In genomic region chr4:127622621-127622922, GRCh38 we compare ENCODE assay signal across 9 cellular contexts. TPM values are rescaled to one million over a fixed set of nuclear protein-coding genes. Genes with fewer than 3 reads are reported as not detected.
A peak's percentile ranks its signal among the peaks of the same experiment; 100 is the strongest.
DNase-seq lines count a peak whose midpoint lies in the region; ATAC-seq and TF ChIP-seq lines count a peak whose summit lies in the region.
"Had no signal": no experiment of that assay in that cellular context is flagged by ENCODE, and none has a peak within 500 bp of the region (broad histone marks: within the 10 kb centered on the region; RNA-seq: fewer than 3 reads in every experiment).

No MANE protein-coding gene starts in this region.

- peaks cover 15% of the 10 kb centered on the region for H3K4me1 ChIP-seq in GM23338 (ENCODE audit: insufficient read depth)
- no peaks in the 10 kb centered on the region for H3K4me1 ChIP-seq in right cardiac atrium (ENCODE audit: control insufficient read depth, insufficient read depth, low read length)

- no peaks in the 10 kb centered on the region for H4K20me1 ChIP-seq in GM23338 (replicated peaks; ENCODE audit: insufficient read depth)

- H3K9me2 ChIP-seq in GM23338 (ENCODE audit: insufficient read depth) = no peaks in the 10 kb centered on the region

- no peak for TF ChIP-seq CTCF in GM23338 (conservative IDR thresholded peaks at IDR 0.05; ENCODE audit: low read depth in 2 of 2)

- H3K36me3 Mint-ChIP-seq in GM23338 (ENCODE audit: low read depth) = no peaks in the 10 kb centered on the region

- peak overlapping the region; percentile 99 for H2AFZ ChIP-seq in GM23338

- no peak for DNase-seq in GM23338 (ENCODE audit: low spot score)
- DNase-seq in SK-N-MC (ENCODE audit: low read depth, low spot score) = no peak
- DNase-seq in right cardiac atrium = no peak
- no peak for DNase-seq in skeletal muscle cell (ENCODE audit: low read depth)
- no peak for DNase-seq in activated CD4-positive, alpha-beta T cell treated with anti-CD3 and anti-CD28 coated beads, Interleukin-2, amount 50 U/mL, for 1 hour
- DNase-seq in medulla oblongata (ENCODE audit: extremely low spot score) = no peak
- no peak for DNase-seq in stimulated activated CD4-positive, alpha-beta T cell treated with anti-CD3 and anti-CD28 coated beads, Interleukin-1b, Interleukin-23, amount 100 ng/mL, for 48 hours
- DNase-seq: activated CD4-positive, alpha-beta T cell treated with anti-CD3 and anti-CD28 coated beads, Interleukin-2, amount 50 U/mL, for 4 hours had no signal

- H3K27me3 ChIP-seq in GM23338 (ENCODE audit: insufficient read depth) (peaks cover 53% of the 10 kb centered on the region), right cardiac atrium (ENCODE audit: control insufficient read depth, insufficient read depth) (peaks cover 4% of the 10 kb centered on the region)

- intact Hi-C loops in right cardiac atrium (cut with DNase I) = no loop called here

- no peaks in the 10 kb centered on the region for H3K79me2 ChIP-seq in GM23338 (replicated peaks; ENCODE audit: insufficient read depth)

- no peak overlapping the region for H3K27ac Mint-ChIP-seq in GM23338

- H3K36me3 ChIP-seq in GM23338 (ENCODE audit: insufficient read depth) = no peaks in the 10 kb centered on the region
- H3K36me3 ChIP-seq in SK-N-MC (ENCODE audit: insufficient read depth, low read length) = no peaks in the 10 kb centered on the region

- peak overlapping the region; percentile 71 for H3K4me3 Mint-ChIP-seq in GM23338

- ATAC-seq in GM23338 = no peak
- no peak for ATAC-seq in right cardiac atrium
- ATAC-seq in GM18861 (IDR thresholded peaks at IDR 0.05; ENCODE audit: unreplicated experiment) = no peak

- H3K27ac ChIP-seq in GM23338 (ENCODE audit: low read depth) (no peak overlapping the region), SK-N-MC (no peak overlapping the region), right cardiac atrium (ENCODE audit: low read length) (no peak overlapping the region)

- H3K4me2 ChIP-seq in GM23338 = peak overlapping the region; percentile 95

- H3K9me3 ChIP-seq in SK-N-MC (ENCODE audit: low read depth, low read length) = no peaks in the 10 kb centered on the region
- peaks cover 2% of the 10 kb centered on the region for H3K9me3 ChIP-seq in right cardiac atrium (ENCODE audit: control insufficient read depth, low read length)

- peaks cover 22% of the 10 kb centered on the region for H3K27me3 Mint-ChIP-seq in GM23338 (ENCODE audit: insufficient read depth, low read depth, poor library complexity)

- WGBS in right cardiac atrium = 19% methylated on average over 12 of the region's 12 CpGs

- H3K4me3 ChIP-seq in GM23338 (peak overlapping the region; percentile 82), SK-N-MC (peak overlapping the region; percentile 81), right cardiac atrium (ENCODE audit: low read length) (peak overlapping the region; percentile 64), skeletal muscle cell (ENCODE audit: low read depth, low read length) (peak overlapping the region; percentile 81)

- peaks cover 18% of the 10 kb centered on the region for H3K4me1 Mint-ChIP-seq in GM23338

- H3K9me3 Mint-ChIP-seq in GM23338 = no peaks in the 10 kb centered on the region

- H3K9ac ChIP-seq in SK-N-MC (ENCODE audit: insufficient read length) = peak overlapping the region; percentile 74

- 0 out of 2 replicates have a peak, but pooled peaks cover 2% of the 10 kb centered on the region for H3F3A ChIP-seq in GM23338 (replicated peaks; ENCODE audit: low read depth)

TF ChIP-seq in GM23338, 12 proteins besides CTCF, POLR2A, EP300 and RAD21 (continues in another document):
- TF ChIP-seq REST (IDR thresholded peaks at IDR 0.05; ENCODE audit: unreplicated experiment) (no peak), JUNB (IDR thresholded peaks at IDR 0.05; ENCODE audit: unreplicated experiment) (no peak), EZH2phosphoT487 (IDR thresholded peaks at IDR 0.05; ENCODE audit: unreplicated experiment) (no peak), ZNF331 (CRISPR knock-in tag; IDR thresholded peaks at IDR 0.05; ENCODE audit: low read depth) (no peak), NANOG (IDR thresholded peaks at IDR 0.05; ENCODE audit: borderline replicate concordance) (no peak), ETS1 (IDR thresholded peaks at IDR 0.05) (no peak), CREB1 (CRISPR knock-in tag; IDR thresholded peaks at IDR 0.05; ENCODE audit: low read depth) (no peak)

RNA-seq across cellular contexts. Expression of gene INTU, which starts 10.2 kb away (rescaled TPM):
- total RNA-seq in GM23338 (2014; rRNA removed; shearing (Covaris generic)) = 16.6 and 17.0 TPM in 2 replicates
- polyA plus RNA-seq in GM23338 (2016; fragmentation: Nextera tagmentation; extraction: Ambion mirVana) (9.8 and 10.3 TPM in 2 replicates), right cardiac atrium (4.4 TPM)
- 1 to 10 TPM; 5.7 to 7.6 (median 6.3) TPM for total RNA-seq in right cardiac atrium
